17 cellular contexts compared by ENCODE assay signal in the genomic region with DNA sequence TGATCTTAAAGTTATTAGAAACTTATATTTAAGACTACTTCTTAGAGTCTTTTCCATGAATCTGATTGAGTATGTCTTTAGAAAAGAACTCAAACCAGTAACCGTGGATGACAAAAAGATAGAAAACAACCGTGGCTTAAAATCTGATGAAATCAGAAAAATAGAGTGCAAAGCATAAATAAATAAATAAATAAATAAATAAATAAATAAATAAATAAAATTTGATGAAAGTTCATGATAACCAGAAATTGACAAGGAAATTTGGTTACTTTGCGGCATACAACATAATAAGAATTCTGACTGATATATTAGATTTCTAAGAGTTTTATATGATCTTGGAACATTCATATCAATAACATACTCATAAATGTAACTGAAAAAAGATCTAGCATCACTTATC.
"Had no signal": no experiment of that assay in that cellular context is flagged by ENCODE, and none has a peak within 500 bp of the region (broad histone marks: within the 10 kb centered on the region; RNA-seq: fewer than 3 reads in every experiment).

No MANE protein-coding gene starts in this region.

- H3K9me3 ChIP-seq: esophagus squamous epithelium, neutrophil, psoas muscle, right lobe of liver, testis, tibial nerve had no signal

- H3K36me3 Mint-ChIP-seq: naive B cell; stimulated activated memory B cell treated with anti-CD40 and anti-IgM and Interleukin-4, amounts not matched to agents 10 μg/mL and 1 μg/mL and 100 μg/mL, for 72 hours had no signal

- H3K27ac ChIP-seq: esophagus squamous epithelium, neutrophil, psoas muscle, right lobe of liver, testis, tibial nerve had no signal

- H3K27me3 Mint-ChIP-seq: naive B cell; stimulated activated memory B cell treated with anti-CD40 and anti-IgM and Interleukin-4, amounts not matched to agents 10 μg/mL and 1 μg/mL and 100 μg/mL, for 72 hours; stimulated activated naive CD8-positive, alpha-beta T cell treated with anti-CD3 and anti-CD28 coated beads, Interleukin-15, amount 100 ng/mL, for 72 hours had no signal

- H3K36me3 ChIP-seq: esophagus squamous epithelium, neutrophil, right lobe of liver, tibial nerve had no signal

- H3K4me1 ChIP-seq: esophagus squamous epithelium, psoas muscle, right lobe of liver, testis had no signal

- H3K27me3 ChIP-seq: esophagus squamous epithelium, neutrophil, testis, tibial nerve had no signal

- H3K4me3 ChIP-seq: esophagus squamous epithelium, lung, psoas muscle, right lobe of liver, testis, tibial nerve had no signal

- H3K27ac Mint-ChIP-seq: effector memory CD8-positive, alpha-beta T cell; naive B cell; stimulated activated memory B cell treated with anti-CD40 and anti-IgM and Interleukin-4, amounts not matched to agents 10 μg/mL and 1 μg/mL and 100 μg/mL, for 72 hours had no signal

- H3K4me3 Mint-ChIP-seq: effector memory CD8-positive, alpha-beta T cell; naive B cell; stimulated activated memory B cell treated with anti-CD40 and anti-IgM and Interleukin-4, amounts not matched to agents 10 μg/mL and 1 μg/mL and 100 μg/mL, for 72 hours had no signal

- ATAC-seq: effector memory CD8-positive, alpha-beta T cell; left colon; left ventricle myocardium superior; psoas muscle; right lobe of liver; stimulated activated memory B cell treated with anti-CD40 and anti-IgM and Interleukin-4, amounts not matched to agents 10 μg/mL and 1 μg/mL and 100 μg/mL, for 72 hours had no signal

- DNase-seq: effector memory CD8-positive, alpha-beta T cell; esophagus squamous epithelium; foreskin fibroblast; left colon; left ventricle myocardium superior; mesendoderm; naive B cell; psoas muscle; retina; right lobe of liver; stimulated activated CD4-positive, alpha-beta T cell treated with anti-CD3 and anti-CD28 coated beads, Interleukin-4, amount 100 ng/mL, for 24 hours; stimulated activated naive CD8-positive, alpha-beta T cell treated with anti-CD3 and anti-CD28 coated beads, Interleukin-15, amount 100 ng/mL, for 72 hours; testis had no signal

- H3K4me1 Mint-ChIP-seq: stimulated activated memory B cell treated with anti-CD40 and anti-IgM and Interleukin-4, amounts not matched to agents 10 μg/mL and 1 μg/mL and 100 μg/mL, for 72 hours had no signal

- H3K9me3 Mint-ChIP-seq: effector memory CD8-positive, alpha-beta T cell had no signal
